Comparison of ENCODE assay signal across 8 cellular contexts in the genomic region with DNA sequence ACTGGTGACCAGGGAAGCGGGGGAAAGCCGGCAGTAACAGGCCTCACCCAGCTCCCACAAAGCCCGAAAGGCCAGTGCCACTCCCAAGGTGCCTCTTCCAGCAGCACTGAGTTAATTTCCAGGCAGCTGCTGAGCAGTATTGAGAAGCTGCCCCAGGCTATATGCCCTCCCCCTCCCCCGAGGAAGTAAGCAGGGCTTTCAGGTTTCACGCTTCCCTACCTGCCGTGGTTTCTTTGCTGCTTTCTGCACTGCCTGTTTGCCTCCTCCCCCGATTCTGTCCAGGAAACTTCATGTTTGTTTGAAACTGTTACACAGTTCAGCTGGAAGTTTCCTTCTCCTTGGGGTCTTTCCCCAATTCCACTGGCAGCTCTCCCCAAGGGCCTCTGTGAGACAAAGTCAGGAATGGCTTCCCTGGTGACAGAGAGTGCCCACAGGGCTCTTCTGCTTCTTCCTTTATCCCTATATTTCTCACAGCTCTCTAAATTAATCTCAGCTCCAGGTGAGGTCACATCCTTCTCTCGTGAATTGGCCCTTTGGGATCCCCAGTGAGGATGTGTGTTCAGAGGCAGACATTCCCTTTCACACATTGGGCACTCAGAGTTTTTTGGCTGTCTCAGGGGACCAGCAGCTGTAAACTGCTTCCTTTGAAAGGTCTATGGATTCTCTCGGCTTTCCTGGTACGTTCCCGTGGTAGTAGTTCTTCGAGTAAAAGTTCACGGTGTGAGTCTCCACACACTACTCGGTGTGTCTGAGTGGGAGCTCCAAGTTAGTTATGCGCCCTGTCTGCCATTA. TPM values are rescaled to one million over a fixed set of nuclear protein-coding genes. Genes with fewer than 3 reads are reported as not detected.
DNase-seq lines count a peak whose midpoint lies in the region; ATAC-seq and TF ChIP-seq lines count a peak whose summit lies in the region.

No MANE protein-coding gene starts in this region.

- DNase-seq in NAMALWA (ENCODE audit: low spot score) (peak; percentile 60), mucosa of gallbladder (ENCODE audit: low spot score) (peak; percentile 42), SHP77 treated with DMSO at 0.1 percent for 48 hours (lab: John Stamatoyannopoulos, UW) (no peak), NCI-H1048 (lab: John Stamatoyannopoulos, UW) (no peak)
- DNase-seq in activated T-helper 9 cell treated with anti-CD3 and anti-CD28 coated beads, Interleukin-2, amount 50 U/mL, for 16 hours (ENCODE audit: low read depth) = peak; percentile 10

- ATAC-seq in GM18498 (IDR thresholded peaks at IDR 0.05; ENCODE audit: unreplicated experiment) (peak; percentile 98), GM21786 (IDR thresholded peaks at IDR 0.05; ENCODE audit: unreplicated experiment) (peak; percentile 98), SK-N-SH treated with all-trans-retinoic acid at 6 μM for 48 hours (no peak)

TF ChIP-seq in SK-N-SH treated with all-trans-retinoic acid at 6 μM for 48 hours, 23 proteins besides CTCF, POLR2A, EP300 and RAD21:
- TF ChIP-seq ARNTL (CRISPR knock-in tag; IDR thresholded peaks at IDR 0.05; ENCODE audit: borderline replicate concordance, low read depth) (no peak), RARB (CRISPR knock-in tag; IDR thresholded peaks at IDR 0.05) (no peak), ZNF565 (CRISPR knock-in tag; conservative IDR thresholded peaks at IDR 0.05; ENCODE audit: low read depth) (no peak), ESRRG (CRISPR knock-in tag; IDR thresholded peaks at IDR 0.05) (no peak), ZNF70 (CRISPR knock-in tag; IDR thresholded peaks at IDR 0.05) (no peak), GLIS3 (CRISPR knock-in tag; IDR thresholded peaks at IDR 0.05) (no peak), TCF4 (CRISPR knock-in tag; IDR thresholded peaks at IDR 0.05; ENCODE audit: borderline replicate concordance) (no peak), CSDC2 (CRISPR knock-in tag; IDR thresholded peaks at IDR 0.05) (no peak), ISL1 (CRISPR knock-in tag; IDR thresholded peaks at IDR 0.05) (no peak), ZFP30 (CRISPR knock-in tag; IDR thresholded peaks at IDR 0.05) (no peak), ZC3H10 (CRISPR knock-in tag; IDR thresholded peaks at IDR 0.05) (no peak), TOX (CRISPR knock-in tag; IDR thresholded peaks at IDR 0.05; ENCODE audit: borderline replicate concordance) (no peak), ZNF8 (CRISPR knock-in tag; IDR thresholded peaks at IDR 0.05) (no peak), PPARA (CRISPR knock-in tag; IDR thresholded peaks at IDR 0.05; ENCODE audit: borderline replicate concordance) (no peak), ZFP3 (CRISPR knock-in tag; IDR thresholded peaks at IDR 0.05) (no peak)
- TF ChIP-seq, protein P1, sequence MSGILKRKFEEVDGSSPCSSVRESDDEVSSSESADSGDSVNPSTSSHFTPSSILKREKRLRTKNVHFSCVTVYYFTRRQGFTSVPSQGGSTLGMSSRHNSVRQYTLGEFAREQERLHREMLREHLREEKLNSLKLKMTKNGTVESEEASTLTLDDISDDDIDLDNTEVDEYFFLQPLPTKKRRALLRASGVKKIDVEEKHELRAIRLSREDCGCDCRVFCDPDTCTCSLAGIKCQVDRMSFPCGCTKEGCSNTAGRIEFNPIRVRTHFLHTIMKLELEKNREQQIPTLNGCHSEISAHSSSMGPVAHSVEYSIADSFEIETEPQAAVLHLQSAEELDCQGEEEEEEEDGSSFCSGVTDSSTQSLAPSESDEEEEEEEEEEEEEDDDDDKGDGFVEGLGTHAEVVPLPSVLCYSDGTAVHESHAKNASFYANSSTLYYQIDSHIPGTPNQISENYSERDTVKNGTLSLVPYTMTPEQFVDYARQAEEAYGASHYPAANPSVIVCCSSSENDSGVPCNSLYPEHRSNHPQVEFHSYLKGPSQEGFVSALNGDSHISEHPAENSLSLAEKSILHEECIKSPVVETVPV (CRISPR knock-in tag; IDR thresholded peaks at IDR 0.05) = no peak
- TF ChIP-seq, protein P2, sequence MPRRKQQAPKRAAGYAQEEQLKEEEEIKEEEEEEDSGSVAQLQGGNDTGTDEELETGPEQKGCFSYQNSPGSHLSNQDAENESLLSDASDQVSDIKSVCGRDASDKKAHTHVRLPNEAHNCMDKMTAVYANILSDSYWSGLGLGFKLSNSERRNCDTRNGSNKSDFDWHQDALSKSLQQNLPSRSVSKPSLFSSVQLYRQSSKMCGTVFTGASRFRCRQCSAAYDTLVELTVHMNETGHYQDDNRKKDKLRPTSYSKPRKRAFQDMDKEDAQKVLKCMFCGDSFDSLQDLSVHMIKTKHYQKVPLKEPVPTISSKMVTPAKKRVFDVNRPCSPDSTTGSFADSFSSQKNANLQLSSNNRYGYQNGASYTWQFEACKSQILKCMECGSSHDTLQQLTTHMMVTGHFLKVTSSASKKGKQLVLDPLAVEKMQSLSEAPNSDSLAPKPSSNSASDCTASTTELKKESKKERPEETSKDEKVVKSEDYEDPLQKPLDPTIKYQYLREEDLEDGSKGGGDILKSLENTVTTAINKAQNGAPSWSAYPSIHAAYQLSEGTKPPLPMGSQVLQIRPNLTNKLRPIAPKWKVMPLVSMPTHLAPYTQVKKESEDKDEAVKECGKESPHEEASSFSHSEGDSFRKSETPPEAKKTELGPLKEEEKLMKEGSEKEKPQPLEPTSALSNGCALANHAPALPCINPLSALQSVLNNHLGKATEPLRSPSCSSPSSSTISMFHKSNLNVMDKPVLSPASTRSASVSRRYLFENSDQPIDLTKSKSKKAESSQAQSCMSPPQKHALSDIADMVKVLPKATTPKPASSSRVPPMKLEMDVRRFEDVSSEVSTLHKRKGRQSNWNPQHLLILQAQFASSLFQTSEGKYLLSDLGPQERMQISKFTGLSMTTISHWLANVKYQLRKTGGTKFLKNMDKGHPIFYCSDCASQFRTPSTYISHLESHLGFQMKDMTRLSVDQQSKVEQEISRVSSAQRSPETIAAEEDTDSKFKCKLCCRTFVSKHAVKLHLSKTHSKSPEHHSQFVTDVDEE (CRISPR knock-in tag; IDR thresholded peaks at IDR 0.05) = no peak
- TF ChIP-seq, protein P3, sequence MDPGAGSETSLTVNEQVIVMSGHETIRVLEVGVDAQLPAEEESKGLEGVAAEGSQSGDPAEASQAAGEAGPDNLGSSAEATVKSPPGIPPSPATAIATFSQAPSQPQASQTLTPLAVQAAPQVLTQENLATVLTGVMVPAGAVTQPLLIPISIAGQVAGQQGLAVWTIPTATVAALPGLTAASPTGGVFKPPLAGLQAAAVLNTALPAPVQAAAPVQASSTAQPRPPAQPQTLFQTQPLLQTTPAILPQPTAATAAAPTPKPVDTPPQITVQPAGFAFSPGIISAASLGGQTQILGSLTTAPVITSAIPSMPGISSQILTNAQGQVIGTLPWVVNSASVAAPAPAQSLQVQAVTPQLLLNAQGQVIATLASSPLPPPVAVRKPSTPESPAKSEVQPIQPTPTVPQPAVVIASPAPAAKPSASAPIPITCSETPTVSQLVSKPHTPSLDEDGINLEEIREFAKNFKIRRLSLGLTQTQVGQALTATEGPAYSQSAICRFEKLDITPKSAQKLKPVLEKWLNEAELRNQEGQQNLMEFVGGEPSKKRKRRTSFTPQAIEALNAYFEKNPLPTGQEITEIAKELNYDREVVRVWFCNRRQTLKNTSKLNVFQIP (CRISPR knock-in tag; IDR thresholded peaks at IDR 0.05; ENCODE audit: borderline replicate concordance, low read depth) = no peak

RNA-seq across cellular contexts. Expression of a gene that starts 19.4 kb away (rescaled TPM):
- 58.3 TPM for total RNA-seq in mucosa of gallbladder

Comparison
In these comparisons a context has a peak if more than half of its experiments do, and no peak if none do; other contexts are left out.
1. DNase-seq: peak in NAMALWA (single experiment), activated T-helper 9 cell treated with anti-CD3 and anti-CD28 coated beads, Interleukin-2, amount 50 U/mL, for 16 hours (single experiment) and mucosa of gallbladder (single experiment); none in SHP77 treated with DMSO at 0.1 percent for 48 hours (single experiment) and NCI-H1048 (single experiment).